ENCODE assay signal across 1 cellular context in the genomic region with DNA sequence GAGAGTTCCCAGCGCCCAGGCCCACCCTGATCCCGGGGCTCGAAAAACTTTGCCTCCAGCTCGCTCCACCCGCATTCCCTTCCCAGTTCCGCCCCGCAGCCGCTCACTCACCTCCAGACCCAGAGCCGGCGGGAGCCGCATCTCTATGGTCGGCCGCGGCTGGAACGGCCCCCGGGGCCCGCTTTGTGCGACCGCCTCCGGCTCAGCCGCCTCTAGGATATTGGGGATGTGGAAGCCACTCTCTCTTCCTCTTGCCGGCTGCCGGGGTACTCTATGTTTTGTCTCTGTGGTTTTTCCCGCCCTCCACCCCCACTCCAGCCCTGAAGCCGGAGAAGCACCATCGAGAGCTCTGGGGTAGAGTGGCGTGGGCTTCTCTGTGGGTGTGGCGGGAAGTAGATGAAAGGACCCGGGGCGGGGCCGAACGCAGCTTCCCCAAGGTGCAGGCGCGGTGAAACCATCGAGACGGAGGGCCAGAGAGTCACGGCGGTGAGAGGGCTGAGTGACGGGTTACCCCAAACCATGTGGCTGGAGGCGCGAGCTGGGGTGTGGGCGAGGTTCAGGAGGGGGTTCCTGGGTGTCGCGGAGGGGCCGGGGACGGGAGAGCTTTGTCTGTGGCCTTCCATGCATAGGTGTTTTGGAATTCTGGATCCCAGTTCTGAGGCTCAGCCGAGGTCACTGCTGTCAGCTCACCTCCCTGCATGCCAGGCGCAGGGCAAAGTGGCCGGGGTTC.
TF ChIP-seq lines count a peak whose summit lies in the region.

TSS of gene BCS1L (plus strand) at position 426 of the 730 bp plus-strand sequence. CDS start 1,305 bp downstream, outside the sequence.
TSS of gene ZNF142 (minus strand) at position 366 of the 730 bp plus-strand sequence. CDS start 3,194 bp downstream, outside the sequence.

TF ChIP-seq in HepG2, 621 proteins besides CTCF, POLR2A, EP300 and RAD21 (continued from another document):
- TF ChIP-seq HOMEZ (CRISPR knock-in tag; IDR thresholded peaks at IDR 0.05; ENCODE audit: low read depth) (peak; percentile 31; the same call in 1 of the 2 replicates), MAFK (conservative IDR thresholded peaks at IDR 0.05 in 1 of 2, IDR thresholded peaks at IDR 0.05 in 1 of 2; ENCODE audit: low read length in 2 of 2) (no peak), SCMH1 (CRISPR knock-in tag; IDR thresholded peaks at IDR 0.05; ENCODE audit: borderline replicate concordance) (no peak), NFKB2 (CRISPR knock-in tag; IDR thresholded peaks at IDR 0.05; ENCODE audit: borderline replicate concordance) (peak; percentile 78; the same call in 1 of the 2 replicates), THAP8 (CRISPR knock-in tag; IDR thresholded peaks at IDR 0.05; ENCODE audit: borderline replicate concordance) (no peak), RBFOX2 (IDR thresholded peaks at IDR 0.05; ENCODE audit: low read depth, low read length) (peak; percentile 82), ZNF333 (CRISPR knock-in tag; IDR thresholded peaks at IDR 0.05; ENCODE audit: borderline replicate concordance) (peak; percentile 78; the same call in 1 of the 2 replicates), BHLHE40 (IDR thresholded peaks at IDR 0.05; ENCODE audit: low read length) (0 out of 2 replicates have a peak, but pooled peaks have one; percentile 5), ZNF816 (CRISPR knock-in tag; IDR thresholded peaks at IDR 0.05; ENCODE audit: borderline replicate concordance) (no peak; the same call in 1 of the 2 replicates)
- TF ChIP-seq, protein P1, sequence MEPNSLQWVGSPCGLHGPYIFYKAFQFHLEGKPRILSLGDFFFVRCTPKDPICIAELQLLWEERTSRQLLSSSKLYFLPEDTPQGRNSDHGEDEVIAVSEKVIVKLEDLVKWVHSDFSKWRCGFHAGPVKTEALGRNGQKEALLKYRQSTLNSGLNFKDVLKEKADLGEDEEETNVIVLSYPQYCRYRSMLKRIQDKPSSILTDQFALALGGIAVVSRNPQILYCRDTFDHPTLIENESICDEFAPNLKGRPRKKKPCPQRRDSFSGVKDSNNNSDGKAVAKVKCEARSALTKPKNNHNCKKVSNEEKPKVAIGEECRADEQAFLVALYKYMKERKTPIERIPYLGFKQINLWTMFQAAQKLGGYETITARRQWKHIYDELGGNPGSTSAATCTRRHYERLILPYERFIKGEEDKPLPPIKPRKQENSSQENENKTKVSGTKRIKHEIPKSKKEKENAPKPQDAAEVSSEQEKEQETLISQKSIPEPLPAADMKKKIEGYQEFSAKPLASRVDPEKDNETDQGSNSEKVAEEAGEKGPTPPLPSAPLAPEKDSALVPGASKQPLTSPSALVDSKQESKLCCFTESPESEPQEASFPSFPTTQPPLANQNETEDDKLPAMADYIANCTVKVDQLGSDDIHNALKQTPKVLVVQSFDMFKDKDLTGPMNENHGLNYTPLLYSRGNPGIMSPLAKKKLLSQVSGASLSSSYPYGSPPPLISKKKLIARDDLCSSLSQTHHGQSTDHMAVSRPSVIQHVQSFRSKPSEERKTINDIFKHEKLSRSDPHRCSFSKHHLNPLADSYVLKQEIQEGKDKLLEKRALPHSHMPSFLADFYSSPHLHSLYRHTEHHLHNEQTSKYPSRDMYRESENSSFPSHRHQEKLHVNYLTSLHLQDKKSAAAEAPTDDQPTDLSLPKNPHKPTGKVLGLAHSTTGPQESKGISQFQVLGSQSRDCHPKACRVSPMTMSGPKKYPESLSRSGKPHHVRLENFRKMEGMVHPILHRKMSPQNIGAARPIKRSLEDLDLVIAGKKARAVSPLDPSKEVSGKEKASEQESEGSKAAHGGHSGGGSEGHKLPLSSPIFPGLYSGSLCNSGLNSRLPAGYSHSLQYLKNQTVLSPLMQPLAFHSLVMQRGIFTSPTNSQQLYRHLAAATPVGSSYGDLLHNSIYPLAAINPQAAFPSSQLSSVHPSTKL (CRISPR knock-in tag; IDR thresholded peaks at IDR 0.05): peak; percentile 47; the same call in 1 of the 2 replicates
- TF ChIP-seq, protein P2, sequence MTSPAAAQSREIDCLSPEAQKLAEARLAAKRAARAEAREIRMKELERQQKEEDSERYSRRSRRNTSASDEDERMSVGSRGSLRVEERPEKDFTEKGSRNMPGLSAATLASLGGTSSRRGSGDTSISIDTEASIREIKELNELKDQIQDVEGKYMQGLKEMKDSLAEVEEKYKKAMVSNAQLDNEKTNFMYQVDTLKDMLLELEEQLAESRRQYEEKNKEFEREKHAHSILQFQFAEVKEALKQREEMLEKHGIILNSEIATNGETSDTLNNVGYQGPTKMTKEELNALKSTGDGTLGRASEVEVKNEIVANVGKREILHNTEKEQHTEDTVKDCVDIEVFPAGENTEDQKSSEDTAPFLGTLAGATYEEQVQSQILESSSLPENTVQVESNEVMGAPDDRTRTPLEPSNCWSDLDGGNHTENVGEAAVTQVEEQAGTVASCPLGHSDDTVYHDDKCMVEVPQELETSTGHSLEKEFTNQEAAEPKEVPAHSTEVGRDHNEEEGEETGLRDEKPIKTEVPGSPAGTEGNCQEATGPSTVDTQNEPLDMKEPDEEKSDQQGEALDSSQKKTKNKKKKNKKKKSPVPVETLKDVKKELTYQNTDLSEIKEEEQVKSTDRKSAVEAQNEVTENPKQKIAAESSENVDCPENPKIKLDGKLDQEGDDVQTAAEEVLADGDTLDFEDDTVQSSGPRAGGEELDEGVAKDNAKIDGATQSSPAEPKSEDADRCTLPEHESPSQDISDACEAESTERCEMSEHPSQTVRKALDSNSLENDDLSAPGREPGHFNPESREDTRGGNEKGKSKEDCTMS (CRISPR knock-in tag; conservative IDR thresholded peaks at IDR 0.05): no peak
